In genomic region chr21:29208044-29208665, GRCh38 we compare ENCODE assay signal across 15 cellular contexts.
DNase-seq lines count a peak whose midpoint lies in the region; ATAC-seq and TF ChIP-seq lines count a peak whose summit lies in the region.
"Had no signal": no experiment of that assay in that cellular context is flagged by ENCODE, and none has a peak within 500 bp of the region (broad histone marks: within the 10 kb centered on the region; RNA-seq: fewer than 3 reads in every experiment).

No MANE protein-coding gene starts in this region.

- H3K9me3 ChIP-seq in adipocyte (ENCODE audit: control insufficient read depth, low read length) (no peaks in the 10 kb centered on the region), lower lobe of right lung (no peaks in the 10 kb centered on the region), transverse colon (no peaks in the 10 kb centered on the region)
- H3K9me3 ChIP-seq: upper lobe of right lung had no signal

- no peak for TF ChIP-seq POLR2A in transverse colon (IDR thresholded peaks at IDR 0.05)

- H3K9ac ChIP-seq in adipocyte (ENCODE audit: low read length): peak overlapping the region; percentile 64
- H3K9ac ChIP-seq: parathyroid adenoma had no signal

- no peak for TF ChIP-seq EP300 in transverse colon (IDR thresholded peaks at IDR 0.05; ENCODE audit: low read depth)

- intact Hi-C loops in lower lobe of right lung (cut with DNase I) (no loop called here), transverse colon (cut with DNase I; ENCODE audit: low total_unique reads) (loop anchor here (2.0 kb wide), 1 partner anchor 75 kb away; no protein-coding TSS in a partner anchor)

- peak overlapping the region; percentile 51 for H3K4me3 ChIP-seq in adipocyte (ENCODE audit: low read length)
- H3K4me3 ChIP-seq in lower lobe of right lung: no peak overlapping the region
- H3K4me3 ChIP-seq in transverse colon: no peak overlapping the region
- H3K4me3 ChIP-seq: upper lobe of right lung had no signal

- peak overlapping the region; percentile 16 for H3K4me3 Mint-ChIP-seq in stimulated activated naive CD8-positive, alpha-beta T cell treated with anti-CD3 and anti-CD28 coated beads, Interleukin-15, Interleukin-2, amounts not matched to agents 100 ng/mL and 50 ng/mL, for 24 hours
- H3K4me3 Mint-ChIP-seq in stimulated activated naive CD8-positive, alpha-beta T cell treated with anti-CD3 and anti-CD28 coated beads, Interleukin-15, amount 100 ng/mL, for 72 hours: no peak overlapping the region
- H3K4me3 Mint-ChIP-seq: activated CD8-positive, alpha-beta memory T cell treated with anti-CD3 and anti-CD28 coated beads, Interleukin-2, amount 10 ng/mL, durations not matched to agents 7 days and 5 days; activated naive CD8-positive, alpha-beta T cell had no signal

- DNase-seq in stimulated activated naive CD8-positive, alpha-beta T cell treated with anti-CD3 and anti-CD28 coated beads, Interleukin-15, amount 100 ng/mL, for 72 hours: no peak
- DNase-seq in adipocyte (ENCODE audit: low read depth): no peak
- no peak for DNase-seq in lower lobe of right lung
- no peak for DNase-seq in transverse colon
- DNase-seq in NCI-H1048 (lab: John Stamatoyannopoulos, UW): no peak
- no peak for DNase-seq in retina
- DNase-seq: activated CD8-positive, alpha-beta memory T cell treated with anti-CD3 and anti-CD28 coated beads, Interleukin-2, amount 10 ng/mL, durations not matched to agents 7 days and 5 days; DMS79; erythroblast; NCI-H2081; upper lobe of right lung had no signal

- peaks cover 22% of the 10 kb centered on the region for H3K4me1 Mint-ChIP-seq in stimulated activated naive CD8-positive, alpha-beta T cell treated with anti-CD3 and anti-CD28 coated beads, Interleukin-15, Interleukin-2, amounts not matched to agents 100 ng/mL and 50 ng/mL, for 24 hours (ENCODE audit: low read depth)
- H3K4me1 Mint-ChIP-seq in stimulated activated naive CD8-positive, alpha-beta T cell treated with anti-CD3 and anti-CD28 coated beads, Interleukin-15, amount 100 ng/mL, for 72 hours: peaks cover 11% of the 10 kb centered on the region

- TF ChIP-seq CTCF in lower lobe of right lung (IDR thresholded peaks at IDR 0.05) (no peak), transverse colon (IDR thresholded peaks at IDR 0.05) (no peak)

- no peaks in the 10 kb centered on the region for H3K36me3 Mint-ChIP-seq in stimulated activated naive CD8-positive, alpha-beta T cell treated with anti-CD3 and anti-CD28 coated beads, Interleukin-15, Interleukin-2, amounts not matched to agents 100 ng/mL and 50 ng/mL, for 24 hours (ENCODE audit: low read depth)

- H3K27ac ChIP-seq in lower lobe of right lung (peak overlapping the region; percentile 38), transverse colon (peak overlapping the region; percentile 0 to 55 (median 30))
- H3K27ac ChIP-seq: parathyroid adenoma had no signal

- WGBS in transverse colon (ENCODE audit: low coverage in 1 of 2), 2 donors: 61 to 67% methylated on average over 9 of the region's 9 CpGs

- ATAC-seq in stimulated activated naive CD8-positive, alpha-beta T cell treated with anti-CD3 and anti-CD28 coated beads, Interleukin-15, amount 100 ng/mL, for 72 hours: no peak
- ATAC-seq in lower lobe of right lung (no peak), GM21515 (IDR thresholded peaks at IDR 0.05; ENCODE audit: unreplicated experiment) (no peak)
- ATAC-seq: activated CD8-positive, alpha-beta memory T cell treated with anti-CD3 and anti-CD28 coated beads, Interleukin-2, amount 10 ng/mL, durations not matched to agents 7 days and 5 days; upper lobe of right lung had no signal

- H3K4me1 ChIP-seq in adipocyte (ENCODE audit: control insufficient read depth, insufficient read depth, low read length): peaks cover 14% of the 10 kb centered on the region
- peaks cover 9% of the 10 kb centered on the region for H3K4me1 ChIP-seq in lower lobe of right lung
- peaks cover 0 to 4% (median 0%) of the 10 kb centered on the region in 4 donors for H3K4me1 ChIP-seq in transverse colon
- H3K4me1 ChIP-seq: parathyroid adenoma had no signal

- in situ Hi-C loops in transverse colon (cut with MboI; ENCODE audit: low pct_ligation_motif_present in 1 of 4, low pct_unique_long_range_greater_than_20kb in 1 of 4, low sequenced_read_pairs in 3 of 4): no loop called here

- H3K9me3 Mint-ChIP-seq in stimulated activated naive CD8-positive, alpha-beta T cell treated with anti-CD3 and anti-CD28 coated beads, Interleukin-15, Interleukin-2, amounts not matched to agents 100 ng/mL and 50 ng/mL, for 24 hours: peaks cover 4% of the 10 kb centered on the region
- H3K9me3 Mint-ChIP-seq in stimulated activated naive CD8-positive, alpha-beta T cell treated with anti-CD3 and anti-CD28 coated beads, Interleukin-15, amount 100 ng/mL, for 72 hours: peaks cover 0 to 3% of the 10 kb centered on the region in 2 donors

- H3K27me3 ChIP-seq in adipocyte (replicated peaks; ENCODE audit: control insufficient read depth, insufficient read depth, low read length): no peaks in the 10 kb centered on the region
- no peaks in the 10 kb centered on the region for H3K27me3 ChIP-seq in lower lobe of right lung (ENCODE audit: low read depth)
- no peaks in the 10 kb centered on the region for H3K27me3 ChIP-seq in transverse colon
- H3K27me3 ChIP-seq: upper lobe of right lung had no signal

- no peaks in the 10 kb centered on the region for H3K27me3 Mint-ChIP-seq in stimulated activated naive CD8-positive, alpha-beta T cell treated with anti-CD3 and anti-CD28 coated beads, Interleukin-15, Interleukin-2, amounts not matched to agents 100 ng/mL and 50 ng/mL, for 24 hours
- H3K27me3 Mint-ChIP-seq in stimulated activated naive CD8-positive, alpha-beta T cell treated with anti-CD3 and anti-CD28 coated beads, Interleukin-15, amount 100 ng/mL, for 72 hours: no peaks in the 10 kb centered on the region
- H3K27me3 Mint-ChIP-seq: activated naive CD8-positive, alpha-beta T cell had no signal

- peak overlapping the region; percentile 43 for H3K27ac Mint-ChIP-seq in stimulated activated naive CD8-positive, alpha-beta T cell treated with anti-CD3 and anti-CD28 coated beads, Interleukin-15, Interleukin-2, amounts not matched to agents 100 ng/mL and 50 ng/mL, for 24 hours
- no peak overlapping the region for H3K27ac Mint-ChIP-seq in stimulated activated naive CD8-positive, alpha-beta T cell treated with anti-CD3 and anti-CD28 coated beads, Interleukin-15, amount 100 ng/mL, for 72 hours
- H3K27ac Mint-ChIP-seq: activated CD8-positive, alpha-beta memory T cell treated with anti-CD3 and anti-CD28 coated beads, Interleukin-2, amount 10 ng/mL, durations not matched to agents 7 days and 5 days; activated naive CD8-positive, alpha-beta T cell had no signal

- H3K36me3 ChIP-seq in adipocyte (ENCODE audit: control insufficient read depth, insufficient read depth, low read length, severe bottlenecking): no peaks in the 10 kb centered on the region
- H3K36me3 ChIP-seq in lower lobe of right lung: no peaks in the 10 kb centered on the region
- H3K36me3 ChIP-seq in transverse colon: peaks cover 0 to under 1% (median 0%) of the 10 kb centered on the region in 4 donors
- H3K36me3 ChIP-seq: upper lobe of right lung had no signal
